Comparison of ENCODE assay signal across 21 cellular contexts in genomic region chr2:96616535-96616934, GRCh38. TPM values are rescaled to one million over a fixed set of nuclear protein-coding genes. Genes with fewer than 3 reads are reported as not detected.
DNase-seq lines count a peak whose midpoint lies in the region; ATAC-seq, FAIRE-seq and TF ChIP-seq lines count a peak whose summit lies in the region.
"Had no signal": no experiment of that assay in that cellular context is flagged by ENCODE, and none has a peak within 500 bp of the region (broad histone marks: within the 10 kb centered on the region; RNA-seq: fewer than 3 reads in every experiment).

No MANE protein-coding gene starts in this region.

- peaks cover 2% of the 10 kb centered on the region for H3K79me2 ChIP-seq in keratinocyte (ENCODE audit: control insufficient read depth, insufficient read depth, low read length)

- TF ChIP-seq CTCF in keratinocyte (optimal IDR thresholded peaks at IDR 0.05 in 1 of 3, IDR thresholded peaks at IDR 0.05 in 1 of 3, conservative IDR thresholded peaks at IDR 0.05 in 1 of 3; ENCODE audit: extremely low read depth in 1 of 3, insufficient read depth in 2 of 3, low read length in 3 of 3), result no peak
- TF ChIP-seq CTCF in thoracic aorta (IDR thresholded peaks at IDR 0.05), result no peak

- H2AFZ ChIP-seq in keratinocyte (ENCODE audit: control insufficient read depth, low read length), result no peak overlapping the region

- CTCF ChIA-PET in activated CD4-positive, alpha-beta memory T cell treated with anti-CD3 and anti-CD28 coated beads, Interleukin-2, amount 10 ng/mL, durations not matched to agents 7 days and 5 days (lab: Charles Lee), result interaction anchor here (1.0 to 1.2 kb wide), 2 partner anchors 22 to 62 kb away, joined by 3 to 4 read pairs; no protein-coding TSS in a partner anchor
- CTCF ChIA-PET in CD8-positive, alpha-beta memory T cell (lab: Charles Lee), result interaction anchor here (1.2 kb wide), 1 partner anchor 11 kb away, joined by 3 read pairs; no protein-coding TSS in a partner anchor

- DNase-seq in activated T-cell treated with anti-CD3 and anti-CD28 coated beads, Interleukin-2, amount 50 U/mL, for 72 hours, result no peak
- DNase-seq in activated T-cell treated with anti-CD3 and anti-CD28 coated beads, Interleukin-2, amount 50 U/mL, for 48 hours, result no peak
- no peak for DNase-seq in activated CD4-positive, alpha-beta memory T cell treated with anti-CD3 and anti-CD28 coated beads, Interleukin-2, amount 10 ng/mL, durations not matched to agents 7 days and 5 days
- DNase-seq in keratinocyte (ENCODE audit: low read depth, low spot score) (no peak), thoracic aorta (ENCODE audit: low spot score) (no peak), NCI-H524 (lab: John Stamatoyannopoulos, UW) (no peak)
- DNase-seq in CD8-positive, alpha-beta memory T cell, result no peak
- DNase-seq: activated naive CD4-positive, alpha-beta T cell treated with Interleukin-2 at 50 U/mL for 16 hours; caudate nucleus; NCI-H187; nephron progenitor cell had no signal

- dilution Hi-C loops in keratinocyte (cut with MboI; ENCODE audit: extremely low pct_ligation_motif_present, low sequenced_read_pairs), result no loop called here

- no peaks in the 10 kb centered on the region for H4K20me1 ChIP-seq in keratinocyte (ENCODE audit: control insufficient read depth, extremely low read depth, insufficient read depth, low read length)

- peak overlapping the region; percentile 83 for H3K27ac ChIP-seq in keratinocyte (ENCODE audit: control insufficient read depth, insufficient read depth, low read length)
- H3K27ac ChIP-seq in thoracic aorta, result peak overlapping the region; percentile 70 to 80
- no peak overlapping the region for H3K27ac ChIP-seq in CD8-positive, alpha-beta memory T cell (ENCODE audit: low read depth, low read length)

- FAIRE-seq in keratinocyte (lab: Jason Lieb, UNC), result no peak
- FAIRE-seq: frontal cortex, G401.6, H54, TTC549 had no signal

- no peak overlapping the region for H3K4me2 ChIP-seq in keratinocyte (ENCODE audit: control insufficient read depth, extremely low read depth, insufficient read depth, low read depth, low read length)

- no peaks in the 10 kb centered on the region for H3K27me3 Mint-ChIP-seq in activated T-cell treated with anti-CD3 and anti-CD28 coated beads, Interleukin-2, amount 50 U/mL, for 72 hours (ENCODE audit: low read depth)
- H3K27me3 Mint-ChIP-seq in activated CD4-positive, alpha-beta memory T cell treated with anti-CD3 and anti-CD28 coated beads, Interleukin-2, amount 10 ng/mL, durations not matched to agents 7 days and 5 days, result no peaks in the 10 kb centered on the region
- no peaks in the 10 kb centered on the region for H3K27me3 Mint-ChIP-seq in CD8-positive, alpha-beta memory T cell

- no peak for ATAC-seq in activated T-cell treated with anti-CD3 and anti-CD28 coated beads, Interleukin-2, amount 50 U/mL, for 72 hours (replicated peaks in 1 of 2)
- ATAC-seq in thoracic aorta (ENCODE audit: insufficient number of reproducible peaks, low FRiP score, low read depth) (no peak), GM21423 (IDR thresholded peaks at IDR 0.05; ENCODE audit: unreplicated experiment) (no peak)

- peaks cover 11% of the 10 kb centered on the region for H3K4me1 ChIP-seq in keratinocyte (ENCODE audit: control insufficient read depth, extremely low read depth, insufficient read depth, low read length)
- H3K4me1 ChIP-seq in thoracic aorta (ENCODE audit: control insufficient read depth in 1 of 2, low read depth in 2 of 2), result peaks cover 29 to 48% of the 10 kb centered on the region in 2 donors
- peaks cover 6% of the 10 kb centered on the region for H3K4me1 ChIP-seq in CD8-positive, alpha-beta memory T cell (ENCODE audit: insufficient read depth, low read length)

- no peaks in the 10 kb centered on the region for H3K9me1 ChIP-seq in keratinocyte (ENCODE audit: control insufficient read depth, extremely low read depth, insufficient read depth, low read length)

- H3K4me1 Mint-ChIP-seq in activated T-cell treated with anti-CD3 and anti-CD28 coated beads, Interleukin-2, amount 50 U/mL, for 72 hours (ENCODE audit: low read depth), result peaks cover 29% of the 10 kb centered on the region
- peaks cover 45% of the 10 kb centered on the region for H3K4me1 Mint-ChIP-seq in activated CD4-positive, alpha-beta memory T cell treated with anti-CD3 and anti-CD28 coated beads, Interleukin-2, amount 10 ng/mL, durations not matched to agents 7 days and 5 days
- peaks cover 18 to 41% (median 26%) of the 10 kb centered on the region in 3 donors for H3K4me1 Mint-ChIP-seq in CD8-positive, alpha-beta memory T cell
- H3K4me1 Mint-ChIP-seq: nephron progenitor cell had no signal

- peak overlapping the region; percentile 97 for H3K27ac Mint-ChIP-seq in activated T-cell treated with anti-CD3 and anti-CD28 coated beads, Interleukin-2, amount 50 U/mL, for 72 hours
- H3K27ac Mint-ChIP-seq in activated CD4-positive, alpha-beta memory T cell treated with anti-CD3 and anti-CD28 coated beads, Interleukin-2, amount 10 ng/mL, durations not matched to agents 7 days and 5 days, result peak overlapping the region; percentile 96
- peak overlapping the region in 3 of 8 donors; percentile 15 to 61 (median 26) for H3K27ac Mint-ChIP-seq in CD8-positive, alpha-beta memory T cell
- H3K27ac Mint-ChIP-seq: nephron progenitor cell had no signal

- no peak overlapping the region for H3K9ac ChIP-seq in keratinocyte (ENCODE audit: control insufficient read depth, extremely low read depth, insufficient read depth, low read length)

- H3K36me3 ChIP-seq in keratinocyte (ENCODE audit: control insufficient read depth in 2 of 2, extremely low read depth in 1 of 2, insufficient read depth in 2 of 2, low read length in 2 of 2), result peaks cover 18 to 39% of the 10 kb centered on the region in 2 experiments
- peaks cover 27% of the 10 kb centered on the region for H3K36me3 ChIP-seq in thoracic aorta
- H3K36me3 ChIP-seq in CD8-positive, alpha-beta memory T cell (ENCODE audit: insufficient read depth, low read length), result peaks cover 41% of the 10 kb centered on the region

- H3K4me3 Mint-ChIP-seq in activated T-cell treated with anti-CD3 and anti-CD28 coated beads, Interleukin-2, amount 50 U/mL, for 72 hours, result peak overlapping the region in 1 of 2 donors; percentile 86
- no peak overlapping the region for H3K4me3 Mint-ChIP-seq in activated CD4-positive, alpha-beta memory T cell treated with anti-CD3 and anti-CD28 coated beads, Interleukin-2, amount 10 ng/mL, durations not matched to agents 7 days and 5 days
- H3K4me3 Mint-ChIP-seq in CD8-positive, alpha-beta memory T cell, result no peak overlapping the region
- H3K4me3 Mint-ChIP-seq: nephron progenitor cell had no signal

- no peak overlapping the region for H3K4me3 ChIP-seq in keratinocyte (ENCODE audit: control insufficient read depth in 2 of 3, extremely low read depth in 1 of 3, insufficient read depth in 2 of 3, low read depth in 1 of 3, low read length in 3 of 3)
- H3K4me3 ChIP-seq in thoracic aorta, result no peak overlapping the region
- H3K4me3 ChIP-seq in CD8-positive, alpha-beta memory T cell (ENCODE audit: low read length), result no peak overlapping the region
- H3K4me3 ChIP-seq: SK-N-MC, tibial nerve had no signal

- H3K27me3 ChIP-seq in keratinocyte (ENCODE audit: control insufficient read depth, extremely low read depth, insufficient read depth, low read length) (no peaks in the 10 kb centered on the region), thoracic aorta (replicated peaks; ENCODE audit: insufficient read depth) (no peaks in the 10 kb centered on the region)
- no peaks in the 10 kb centered on the region for H3K27me3 ChIP-seq in CD8-positive, alpha-beta memory T cell (ENCODE audit: insufficient read depth, low read length, poor library complexity, severe bottlenecking)
- H3K27me3 ChIP-seq: tibial nerve had no signal

- H3K9me3 Mint-ChIP-seq in activated T-cell treated with anti-CD3 and anti-CD28 coated beads, Interleukin-2, amount 50 U/mL, for 72 hours, result no peaks in the 10 kb centered on the region
- H3K9me3 Mint-ChIP-seq in activated CD4-positive, alpha-beta memory T cell treated with anti-CD3 and anti-CD28 coated beads, Interleukin-2, amount 10 ng/mL, durations not matched to agents 7 days and 5 days, result no peaks in the 10 kb centered on the region
- H3K9me3 Mint-ChIP-seq in CD8-positive, alpha-beta memory T cell, result no peaks in the 10 kb centered on the region
- H3K9me3 Mint-ChIP-seq: nephron progenitor cell had no signal

- H3K36me3 Mint-ChIP-seq in activated T-cell treated with anti-CD3 and anti-CD28 coated beads, Interleukin-2, amount 50 U/mL, for 72 hours (ENCODE audit: insufficient read depth in 2 of 2), result peaks cover 6 to 26% of the 10 kb centered on the region in 2 donors
- peaks cover 64% of the 10 kb centered on the region for H3K36me3 Mint-ChIP-seq in activated CD4-positive, alpha-beta memory T cell treated with anti-CD3 and anti-CD28 coated beads, Interleukin-2, amount 10 ng/mL, durations not matched to agents 7 days and 5 days (ENCODE audit: low read depth)
- H3K36me3 Mint-ChIP-seq in CD8-positive, alpha-beta memory T cell, result peaks cover 3 to 69% (median 25%) of the 10 kb centered on the region in 3 donors

- POLR2A ChIA-PET in activated CD4-positive, alpha-beta memory T cell treated with anti-CD3 and anti-CD28 coated beads, Interleukin-2, amount 10 ng/mL, durations not matched to agents 7 days and 5 days (lab: Charles Lee), result interaction anchor here (1.1 to 1.4 kb wide), 4 partner anchors 12 to 23 kb away, joined by 3 to 10 read pairs (median 6); partner anchors contain the start of gene KANSL3
- POLR2A ChIA-PET in CD8-positive, alpha-beta memory T cell (lab: Charles Lee), result no interaction called here

- H3K9me3 ChIP-seq in keratinocyte (ENCODE audit: control insufficient read depth, low read depth, low read length), result no peaks in the 10 kb centered on the region
- no peaks in the 10 kb centered on the region for H3K9me3 ChIP-seq in thoracic aorta
- no peaks in the 10 kb centered on the region for H3K9me3 ChIP-seq in CD8-positive, alpha-beta memory T cell (ENCODE audit: low read length)
- H3K9me3 ChIP-seq: tibial nerve had no signal

RNA-seq across cellular contexts. Expression of gene KANSL3, which starts 21.6 kb away (rescaled TPM):
- total RNA-seq in activated T-cell treated with anti-CD3 and anti-CD28 coated beads, Interleukin-2, amount 50 U/mL, for 72 hours, result 10 to 100 TPM; 59.8 to 66.9 TPM
- 10 to 100 TPM; 58.2 to 60.9 TPM for total RNA-seq in activated CD4-positive, alpha-beta memory T cell treated with anti-CD3 and anti-CD28 coated beads, Interleukin-2, amount 10 ng/mL, durations not matched to agents 7 days and 5 days
- 11.4 to 13.6 TPM (median 12.9 TPM) in 3 replicates for polyA plus RNA-seq in keratinocyte
- 9.1 TPM for polyA plus RNA-seq in keratinocyte (2011; ENCODE audit: low read depth)
- 10.9 and 11.1 TPM in 2 replicates for polyA plus RNA-seq in keratinocyte (2011; cell fraction: cytosol; rRNA removed)
- 31.5 and 39.9 TPM in 2 replicates for polyA plus RNA-seq in keratinocyte (2011; cell fraction: nucleus; rRNA removed)
- 12.8 and 17.0 TPM in 2 replicates for polyA plus RNA-seq in keratinocyte (2012; ENCODE audit: low replicate concordance)
- polyA minus RNA-seq in keratinocyte, result 31.6 to 90.8 TPM (median 38.6 TPM) in 3 replicates
- 13.6 TPM for polyA minus RNA-seq in keratinocyte (2011; cell fraction: cytosol; rRNA and poly(A)+ RNA removed)
- polyA minus RNA-seq in keratinocyte (2011; cell fraction: nucleus; rRNA and poly(A)+ RNA removed), result 26.0 and 37.9 TPM in 2 replicates
- total RNA-seq in thoracic aorta, result 10 to 100 TPM; 60.2 to 73.4 TPM
- 10 to 100 TPM; 42.2 to 46.6 TPM for total RNA-seq in CD8-positive, alpha-beta memory T cell
- 18.3 TPM for polyA plus RNA-seq in CD8-positive, alpha-beta memory T cell

RNA-seq across cellular contexts. Expression of gene FER1L5, which starts 26.0 kb away (rescaled TPM):
- not detected for total RNA-seq in activated T-cell treated with anti-CD3 and anti-CD28 coated beads, Interleukin-2, amount 50 U/mL, for 72 hours
- total RNA-seq in activated CD4-positive, alpha-beta memory T cell treated with anti-CD3 and anti-CD28 coated beads, Interleukin-2, amount 10 ng/mL, durations not matched to agents 7 days and 5 days, result not detected
- polyA plus RNA-seq in keratinocyte, result 0.01 to 0.03 TPM (median 0.01 TPM) in 3 replicates
- polyA plus RNA-seq in keratinocyte (2011; ENCODE audit: low read depth), result not detected
- not detected in 2 replicates for polyA plus RNA-seq in keratinocyte (2011; cell fraction: cytosol; rRNA removed)
- polyA plus RNA-seq in keratinocyte (2011; cell fraction: nucleus; rRNA removed), result 0.06 and 0.07 TPM in 2 replicates
- not detected in 2 replicates for polyA plus RNA-seq in keratinocyte (2012; ENCODE audit: low replicate concordance)
- polyA minus RNA-seq in keratinocyte, result 0.03 to 0.10 TPM (median 0.10 TPM) in 3 replicates
- polyA minus RNA-seq in keratinocyte (2011; cell fraction: cytosol; rRNA and poly(A)+ RNA removed), result not detected
- 0.11 TPM in 1 of 2 replicates, not detected in the other for polyA minus RNA-seq in keratinocyte (2011; cell fraction: nucleus; rRNA and poly(A)+ RNA removed)
- total RNA-seq in thoracic aorta, result not detected
- total RNA-seq in CD8-positive, alpha-beta memory T cell, result not detected
- not detected for polyA plus RNA-seq in CD8-positive, alpha-beta memory T cell
- total RNA-seq: HT-29, lung microvascular endothelial cell, NCI-H460 had no signal
